Comparison of ENCODE assay signal across 8 cellular contexts in the genomic region with DNA sequence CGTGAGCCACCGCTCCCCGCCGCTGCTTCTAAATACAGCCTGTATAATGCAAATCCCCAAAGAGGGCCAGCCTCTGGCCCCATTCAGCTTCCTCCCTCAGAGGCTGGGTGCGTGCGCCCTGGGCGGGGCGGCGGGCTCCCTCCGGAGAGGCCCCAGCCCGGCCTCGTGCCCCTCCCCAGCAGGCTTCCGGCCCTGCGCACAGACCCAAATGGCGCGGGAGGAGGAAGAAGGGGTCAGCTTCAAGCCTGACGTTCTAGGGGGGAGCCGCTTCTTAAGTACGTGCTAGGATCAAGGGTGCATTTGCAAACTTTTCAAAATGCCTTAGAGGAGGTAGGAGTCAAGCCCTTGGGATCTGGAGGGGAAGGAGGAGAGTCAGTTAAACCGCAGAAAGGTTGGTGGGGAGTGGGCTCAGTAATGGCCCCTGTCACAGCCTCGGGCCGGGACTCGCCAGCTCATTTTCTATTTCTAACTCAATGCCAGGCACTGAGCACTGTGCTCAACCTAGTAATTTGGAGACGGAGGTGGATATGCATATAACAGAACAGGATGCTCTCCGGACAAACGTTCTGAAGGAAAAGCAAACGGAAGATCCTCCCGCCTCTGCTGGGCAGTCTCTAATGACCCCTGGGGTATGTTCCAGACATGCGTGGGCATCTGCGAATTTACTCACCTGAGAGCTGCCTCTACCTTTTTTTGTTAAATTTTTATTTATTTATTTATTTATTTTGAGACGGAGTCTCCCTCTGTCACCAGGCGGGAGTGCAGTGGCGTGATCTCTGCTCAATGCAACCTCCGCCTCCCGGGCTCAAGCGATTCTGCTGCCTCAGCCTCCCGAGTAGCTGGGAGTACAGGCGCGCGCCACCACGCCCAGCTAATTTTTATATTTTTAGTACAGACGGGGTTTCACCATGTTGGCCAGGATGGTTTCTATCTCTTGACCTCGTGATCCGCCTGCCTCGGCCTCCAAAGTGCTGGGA. TPM values are rescaled to one million over a fixed set of nuclear protein-coding genes. Genes with fewer than 3 reads are reported as not detected.
DNase-seq lines count a peak whose midpoint lies in the region; ATAC-seq and TF ChIP-seq lines count a peak whose summit lies in the region.

No MANE protein-coding gene starts in this region.

- peak overlapping the region; percentile 91 for H2AFZ ChIP-seq in DND-41 (ENCODE audit: low read depth, low read length)

- no peaks in the 10 kb centered on the region for H3K79me2 ChIP-seq in DND-41 (ENCODE audit: insufficient read depth, low read length)

- 84% methylated on average over 45 of the region's 45 CpGs for WGBS in liver

- H4K20me1 ChIP-seq in DND-41 (ENCODE audit: insufficient read depth, low read length) = no peaks in the 10 kb centered on the region

- ATAC-seq in DND-41 (ENCODE audit: insufficient read depth, low read depth) (peak; percentile 98), GM21717 (IDR thresholded peaks at IDR 0.05; ENCODE audit: unreplicated experiment) (peak; percentile 86), GM18858 (IDR thresholded peaks at IDR 0.05; ENCODE audit: unreplicated experiment) (no peak)

- H3K4me1 ChIP-seq in DND-41 (ENCODE audit: insufficient read depth, low read length) (peaks cover 19% of the 10 kb centered on the region), liver (ENCODE audit: control insufficient read depth in 4 of 4, insufficient read depth in 4 of 4, low read length in 3 of 4) (peaks cover 23 to 43% (median 33%) of the 10 kb centered on the region in 4 donors), BE2C (no peaks in the 10 kb centered on the region)

- TF ChIP-seq CTCF in DND-41 (IDR thresholded peaks at IDR 0.05; ENCODE audit: borderline replicate concordance, extremely low read depth, low read length, poor library complexity, severe bottlenecking) (no peak), liver (IDR thresholded peaks at IDR 0.05; ENCODE audit: low read depth, low read length, missing input control) (no peak), BE2C (IDR thresholded peaks at IDR 0.05; ENCODE audit: low read depth, low read length) (no peak)

- H3K36me3 ChIP-seq in DND-41 (ENCODE audit: insufficient read depth, low read length) = no peaks in the 10 kb centered on the region
- no peaks in the 10 kb centered on the region for H3K36me3 ChIP-seq in liver (ENCODE audit: control insufficient read depth in 4 of 4, insufficient read depth in 3 of 4, low read depth in 1 of 4, low read length in 3 of 4)
- H3K36me3 ChIP-seq in BE2C = no peaks in the 10 kb centered on the region

- DNase-seq in DND-41 (peak; percentile 78), MV-4-11 (lab: John Stamatoyannopoulos, UW) (peak; percentile 88), BE2C (no peak)
- peak; percentile 75 to 81 for DNase-seq in activated T-cell treated with anti-CD3 and anti-CD28 coated beads, Interleukin-2, amount 50 U/mL, for 48 hours
- peak; percentile 25 to 31 for DNase-seq in stimulated activated CD8-positive, alpha-beta memory T cell treated with anti-CD3 and anti-CD28 coated beads, Interleukin-4, amount 100 ng/mL, for 1 hour (ENCODE audit: low read depth in 2 of 2, low spot score in 1 of 2)

- peak overlapping the region; percentile 62 for H3K9ac ChIP-seq in DND-41 (ENCODE audit: low read depth, low read length)
- no peak overlapping the region for H3K9ac ChIP-seq in liver (ENCODE audit: low read depth in 1 of 2, low read length in 2 of 2)

- H3K4me3 ChIP-seq in DND-41 (ENCODE audit: low read depth in 1 of 2, low read length in 2 of 2) (peak overlapping the region; percentile 36 to 57; a peak in 3 of 4 replicates), liver (ENCODE audit: low read depth in 1 of 3, low read length in 3 of 3) (peak overlapping the region; percentile 15 to 24 (median 19)), BE2C (ENCODE audit: low read depth, low read length) (no peak overlapping the region)

- H3K4me2 ChIP-seq in DND-41 (ENCODE audit: insufficient read depth, low read length) = peak overlapping the region; percentile 61

- H3K27me3 ChIP-seq in DND-41 (ENCODE audit: insufficient read depth, low read length, poor library complexity) (no peaks in the 10 kb centered on the region), liver (ENCODE audit: control insufficient read depth in 4 of 4, insufficient read depth in 4 of 4, low read length in 3 of 4) (no peaks in the 10 kb centered on the region), BE2C (no peaks in the 10 kb centered on the region)

- peak overlapping the region; percentile 82 for H3K27ac ChIP-seq in DND-41 (ENCODE audit: low read length)
- peak overlapping the region; percentile 53 to 79 for H3K27ac ChIP-seq in liver (ENCODE audit: low read depth in 1 of 2, low read length in 2 of 2)

- H3K9me3 ChIP-seq in DND-41 (ENCODE audit: insufficient read depth, low read length, severe bottlenecking) = no peaks in the 10 kb centered on the region
- H3K9me3 ChIP-seq in liver (ENCODE audit: control insufficient read depth in 4 of 4, low read length in 3 of 4) = no peaks in the 10 kb centered on the region
- no peaks in the 10 kb centered on the region for H3K9me3 ChIP-seq in BE2C

- TF ChIP-seq RAD21 in liver (IDR thresholded peaks at IDR 0.05) = no peak

TF ChIP-seq in liver, 16 proteins besides CTCF, POLR2A, EP300 and RAD21:
- TF ChIP-seq FOXA1 (IDR thresholded peaks at IDR 0.05) (no peak), EGR1 (IDR thresholded peaks at IDR 0.05; ENCODE audit: low read depth in 2 of 2) (no peak), RXRA (IDR thresholded peaks at IDR 0.05) (no peak), JUND (IDR thresholded peaks at IDR 0.05) (no peak), NR2F2 (IDR thresholded peaks at IDR 0.05) (no peak), YY1 (IDR thresholded peaks at IDR 0.05) (no peak), SP1 (IDR thresholded peaks at IDR 0.05) (no peak), HNF4G (IDR thresholded peaks at IDR 0.05) (no peak), FOXA2 (IDR thresholded peaks at IDR 0.05) (no peak), TAF1 (conservative IDR thresholded peaks at IDR 0.05) (no peak), GABPA (IDR thresholded peaks at IDR 0.05 in 1 of 2, conservative IDR thresholded peaks at IDR 0.05 in 1 of 2) (no peak), HNF4A (conservative IDR thresholded peaks at IDR 0.05) (no peak)
- TF ChIP-seq, protein P1, sequence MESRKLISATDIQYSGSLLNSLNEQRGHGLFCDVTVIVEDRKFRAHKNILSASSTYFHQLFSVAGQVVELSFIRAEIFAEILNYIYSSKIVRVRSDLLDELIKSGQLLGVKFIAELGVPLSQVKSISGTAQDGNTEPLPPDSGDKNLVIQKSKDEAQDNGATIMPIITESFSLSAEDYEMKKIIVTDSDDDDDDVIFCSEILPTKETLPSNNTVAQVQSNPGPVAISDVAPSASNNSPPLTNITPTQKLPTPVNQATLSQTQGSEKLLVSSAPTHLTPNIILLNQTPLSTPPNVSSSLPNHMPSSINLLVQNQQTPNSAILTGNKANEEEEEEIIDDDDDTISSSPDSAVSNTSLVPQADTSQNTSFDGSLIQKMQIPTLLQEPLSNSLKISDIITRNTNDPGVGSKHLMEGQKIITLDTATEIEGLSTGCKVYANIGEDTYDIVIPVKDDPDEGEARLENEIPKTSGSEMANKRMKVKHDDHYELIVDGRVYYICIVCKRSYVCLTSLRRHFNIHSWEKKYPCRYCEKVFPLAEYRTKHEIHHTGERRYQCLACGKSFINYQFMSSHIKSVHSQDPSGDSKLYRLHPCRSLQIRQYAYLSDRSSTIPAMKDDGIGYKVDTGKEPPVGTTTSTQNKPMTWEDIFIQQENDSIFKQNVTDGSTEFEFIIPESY (IDR thresholded peaks at IDR 0.05) = no peak
- TF ChIP-seq, protein P2, sequence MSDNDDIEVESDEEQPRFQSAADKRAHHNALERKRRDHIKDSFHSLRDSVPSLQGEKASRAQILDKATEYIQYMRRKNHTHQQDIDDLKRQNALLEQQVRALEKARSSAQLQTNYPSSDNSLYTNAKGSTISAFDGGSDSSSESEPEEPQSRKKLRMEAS (IDR thresholded peaks at IDR 0.05) = no peak
- TF ChIP-seq, protein P3, sequence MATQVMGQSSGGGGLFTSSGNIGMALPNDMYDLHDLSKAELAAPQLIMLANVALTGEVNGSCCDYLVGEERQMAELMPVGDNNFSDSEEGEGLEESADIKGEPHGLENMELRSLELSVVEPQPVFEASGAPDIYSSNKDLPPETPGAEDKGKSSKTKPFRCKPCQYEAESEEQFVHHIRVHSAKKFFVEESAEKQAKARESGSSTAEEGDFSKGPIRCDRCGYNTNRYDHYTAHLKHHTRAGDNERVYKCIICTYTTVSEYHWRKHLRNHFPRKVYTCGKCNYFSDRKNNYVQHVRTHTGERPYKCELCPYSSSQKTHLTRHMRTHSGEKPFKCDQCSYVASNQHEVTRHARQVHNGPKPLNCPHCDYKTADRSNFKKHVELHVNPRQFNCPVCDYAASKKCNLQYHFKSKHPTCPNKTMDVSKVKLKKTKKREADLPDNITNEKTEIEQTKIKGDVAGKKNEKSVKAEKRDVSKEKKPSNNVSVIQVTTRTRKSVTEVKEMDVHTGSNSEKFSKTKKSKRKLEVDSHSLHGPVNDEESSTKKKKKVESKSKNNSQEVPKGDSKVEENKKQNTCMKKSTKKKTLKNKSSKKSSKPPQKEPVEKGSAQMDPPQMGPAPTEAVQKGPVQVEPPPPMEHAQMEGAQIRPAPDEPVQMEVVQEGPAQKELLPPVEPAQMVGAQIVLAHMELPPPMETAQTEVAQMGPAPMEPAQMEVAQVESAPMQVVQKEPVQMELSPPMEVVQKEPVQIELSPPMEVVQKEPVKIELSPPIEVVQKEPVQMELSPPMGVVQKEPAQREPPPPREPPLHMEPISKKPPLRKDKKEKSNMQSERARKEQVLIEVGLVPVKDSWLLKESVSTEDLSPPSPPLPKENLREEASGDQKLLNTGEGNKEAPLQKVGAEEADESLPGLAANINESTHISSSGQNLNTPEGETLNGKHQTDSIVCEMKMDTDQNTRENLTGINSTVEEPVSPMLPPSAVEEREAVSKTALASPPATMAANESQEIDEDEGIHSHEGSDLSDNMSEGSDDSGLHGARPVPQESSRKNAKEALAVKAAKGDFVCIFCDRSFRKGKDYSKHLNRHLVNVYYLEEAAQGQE (IDR thresholded peaks at IDR 0.05) = no peak
- TF ChIP-seq, protein P4, sequence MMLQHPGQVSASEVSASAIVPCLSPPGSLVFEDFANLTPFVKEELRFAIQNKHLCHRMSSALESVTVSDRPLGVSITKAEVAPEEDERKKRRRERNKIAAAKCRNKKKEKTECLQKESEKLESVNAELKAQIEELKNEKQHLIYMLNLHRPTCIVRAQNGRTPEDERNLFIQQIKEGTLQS (IDR thresholded peaks at IDR 0.05) = no peak

RNA-seq across cellular contexts. Expression of gene NINJ2, which starts 32.3 kb away (rescaled TPM):
- total RNA-seq in liver = 10 to 100 TPM in 1 of 2 donors, 1 to 10 TPM in 1; 6.7 to 14.9 TPM
- 10 to 100 TPM; 15.9 to 16.5 TPM for polyA plus RNA-seq in liver
- polyA plus RNA-seq in BE2C (2012; ENCODE audit: insufficient read depth, insufficient read length, low read depth) = 3.1 TPM
